14 cellular contexts compared by ENCODE assay signal in the genomic region with DNA sequence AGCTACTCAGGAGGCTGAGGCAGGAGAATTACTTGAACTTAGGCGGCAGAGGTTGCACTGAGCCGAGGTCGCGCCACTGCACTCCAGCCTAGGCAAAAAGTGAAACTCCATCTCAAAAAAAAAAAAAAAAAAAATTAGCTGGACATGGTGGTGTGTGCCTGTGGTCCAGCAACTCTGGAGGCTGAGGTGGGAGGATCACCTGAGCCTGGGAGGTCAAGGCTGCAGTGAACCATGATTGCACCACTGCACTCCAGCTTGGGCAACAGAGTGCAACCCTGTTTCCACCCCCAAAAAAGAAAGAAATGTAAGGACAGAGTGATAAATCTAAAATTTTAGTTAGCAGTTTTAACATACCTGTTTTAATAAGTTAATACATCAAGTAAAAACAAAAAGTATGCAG. TPM values are rescaled to one million over a fixed set of nuclear protein-coding genes. Genes with fewer than 3 reads are reported as not detected.
DNase-seq lines count a peak whose midpoint lies in the region; ATAC-seq, FAIRE-seq and TF ChIP-seq lines count a peak whose summit lies in the region.
"Not testable (repeated sequence)": the region's sequence is repeated elsewhere in the genome, so short reads cannot be mapped to it uniquely, and the experiment has no call there.
"Had no signal": no experiment of that assay in that cellular context is flagged by ENCODE, and none has a peak within 500 bp of the region (broad histone marks: within the 10 kb centered on the region; RNA-seq: fewer than 3 reads in every experiment).

No MANE protein-coding gene starts in this region.

- not testable (repeated sequence) for H3K36me3 ChIP-seq in HEK293 (ENCODE audit: control insufficient read depth in 2 of 2, insufficient read depth in 1 of 2, low read length in 2 of 2); HepG2 (replicated peaks in 1 of 2; ENCODE audit: control insufficient read depth in 1 of 2, insufficient read depth in 2 of 2, low read length in 2 of 2)

- intact Hi-C loops in activated CD8-positive, alpha-beta T cell treated with anti-CD3 and anti-CD28 coated beads for 36 hours (cut with micrococcal nuclease); HepG2 (cut with micrococcal nuclease; ENCODE audit: unreplicated experiment): not testable (repeated sequence)

- not testable (repeated sequence) for BruUV-seq in HepG2 (replicated peaks; lab: Mats Ljungman, UMichigan)

- WGBS in HepG2 (ENCODE audit: low lambda C conversion rate): 79% methylated on average over 4 of the region's 4 CpGs

- DNase-seq in activated CD4-positive, alpha-beta T cell treated with anti-CD3 and anti-CD28 coated beads, Interleukin-2, amount 10 ng/mL, durations not matched to agents 7 days and 5 days; activated CD8-positive, alpha-beta T cell treated with anti-CD3 and anti-CD28 coated beads for 36 hours; activated T-cell treated with anti-CD3 and anti-CD28 coated beads, Interleukin-2, amount 50 U/mL, for 72 hours; activated naive CD4-positive, alpha-beta T cell treated with anti-CD3 and anti-CD28 coated beads, Interleukin-2, amount 10 ng/mL, durations not matched to agents 7 days and 5 days; HepG2 (ENCODE audit: low spot score): not testable (repeated sequence)

- H3K4me2 ChIP-seq in HepG2 (ENCODE audit: low read depth, low read length): not testable (repeated sequence)

- H3K27me3 Mint-ChIP-seq in T-helper 1 cell treated with Interleukin-12 subunit alpha and Interleukin-12 subunit beta and Interleukin-4 antibody, amounts not matched to agents 30 μg/mL and 1 μg/mL, for 36 hours (ENCODE audit: low read depth); activated CD4-positive, alpha-beta T cell treated with anti-CD3 and anti-CD28 coated beads, Interleukin-2, amount 10 ng/mL, durations not matched to agents 7 days and 5 days; activated CD8-positive, alpha-beta T cell treated with anti-CD3 and anti-CD28 coated beads for 36 hours; activated T-cell treated with anti-CD3 and anti-CD28 coated beads, Interleukin-2, amount 50 U/mL, for 72 hours (ENCODE audit: low read depth); activated naive CD4-positive, alpha-beta T cell treated with anti-CD3 and anti-CD28 coated beads, Interleukin-2, amount 10 ng/mL, durations not matched to agents 7 days and 5 days: not testable (repeated sequence)

- H3K36me3 Mint-ChIP-seq in T-helper 1 cell treated with Interleukin-12 subunit alpha and Interleukin-12 subunit beta and Interleukin-4 antibody, amounts not matched to agents 30 μg/mL and 1 μg/mL, for 36 hours (ENCODE audit: low read depth); activated CD4-positive, alpha-beta T cell treated with anti-CD3 and anti-CD28 coated beads, Interleukin-2, amount 10 ng/mL, durations not matched to agents 7 days and 5 days (ENCODE audit: low read depth); activated CD8-positive, alpha-beta T cell treated with anti-CD3 and anti-CD28 coated beads for 36 hours (ENCODE audit: low read depth); activated T-cell treated with anti-CD3 and anti-CD28 coated beads, Interleukin-2, amount 50 U/mL, for 72 hours (ENCODE audit: insufficient read depth in 2 of 2); activated naive CD4-positive, alpha-beta T cell treated with anti-CD3 and anti-CD28 coated beads, Interleukin-2, amount 10 ng/mL, durations not matched to agents 7 days and 5 days: not testable (repeated sequence)

- not testable (repeated sequence) for FAIRE-seq in HepG2 (lab: Jason Lieb, UNC)

- not testable (repeated sequence) for H4K20me1 ChIP-seq in HepG2 (ENCODE audit: insufficient read depth, low read length)

- not testable (repeated sequence) for TF ChIP-seq EP300 in HepG2 (IDR thresholded peaks at IDR 0.05; ENCODE audit: low read depth in 2 of 2, low read length in 2 of 2); HepG2 (CRISPR knock-in tag; IDR thresholded peaks at IDR 0.05; ENCODE audit: borderline replicate concordance)

- peaks cover 12% of the 10 kb centered on the region for H3K9me3 Mint-ChIP-seq in T-helper 1 cell treated with Interleukin-12 subunit alpha and Interleukin-12 subunit beta and Interleukin-4 antibody, amounts not matched to agents 30 μg/mL and 1 μg/mL, for 36 hours
- H3K9me3 Mint-ChIP-seq in activated CD4-positive, alpha-beta T cell treated with anti-CD3 and anti-CD28 coated beads, Interleukin-2, amount 10 ng/mL, durations not matched to agents 7 days and 5 days: peaks cover 10% of the 10 kb centered on the region
- not testable (repeated sequence) for H3K9me3 Mint-ChIP-seq in activated CD8-positive, alpha-beta T cell treated with anti-CD3 and anti-CD28 coated beads for 36 hours; activated T-cell treated with anti-CD3 and anti-CD28 coated beads, Interleukin-2, amount 50 U/mL, for 72 hours; activated naive CD4-positive, alpha-beta T cell treated with anti-CD3 and anti-CD28 coated beads, Interleukin-2, amount 10 ng/mL, durations not matched to agents 7 days and 5 days

- peaks cover 37% of the 10 kb centered on the region for H3K4me1 Mint-ChIP-seq in T-helper 1 cell treated with Interleukin-12 subunit alpha and Interleukin-12 subunit beta and Interleukin-4 antibody, amounts not matched to agents 30 μg/mL and 1 μg/mL, for 36 hours (ENCODE audit: low read depth)
- H3K4me1 Mint-ChIP-seq in activated CD4-positive, alpha-beta T cell treated with anti-CD3 and anti-CD28 coated beads, Interleukin-2, amount 10 ng/mL, durations not matched to agents 7 days and 5 days: peaks cover 51% of the 10 kb centered on the region
- peaks cover 33% of the 10 kb centered on the region for H3K4me1 Mint-ChIP-seq in activated CD8-positive, alpha-beta T cell treated with anti-CD3 and anti-CD28 coated beads for 36 hours (ENCODE audit: low read depth)
- H3K4me1 Mint-ChIP-seq in activated T-cell treated with anti-CD3 and anti-CD28 coated beads, Interleukin-2, amount 50 U/mL, for 72 hours (ENCODE audit: low read depth): peaks cover 65% of the 10 kb centered on the region
- H3K4me1 Mint-ChIP-seq in activated naive CD4-positive, alpha-beta T cell treated with anti-CD3 and anti-CD28 coated beads, Interleukin-2, amount 10 ng/mL, durations not matched to agents 7 days and 5 days: peaks cover 60% of the 10 kb centered on the region

- CTCF ChIA-PET in HEK293 (lab: Yijun Ruan, JAX); HepG2 (lab: Yijun Ruan, JAX; ENCODE audit: low intra/inter-chr PET ratio, low total read pairs): not testable (repeated sequence)
- CTCF ChIA-PET in activated CD4-positive, alpha-beta T cell treated with anti-CD3 and anti-CD28 coated beads, Interleukin-2, amount 10 ng/mL, durations not matched to agents 7 days and 5 days (lab: Charles Lee): interaction anchor here (0.6 to 4.7 kb wide), 5 partner anchors 12 to 188 kb away, joined by 3 to 25 read pairs (median 3); a partner anchor contains a TSS
- CTCF ChIA-PET in activated CD8-positive, alpha-beta T cell treated with anti-CD3 and anti-CD28 coated beads for 36 hours (lab: Charles Lee): interaction anchor here (1.1 to 2.5 kb wide), 4 partner anchors 11 to 114 kb away, joined by 3 to 17 read pairs (median 10); no protein-coding TSS in a partner anchor
- CTCF ChIA-PET in activated naive CD4-positive, alpha-beta T cell treated with anti-CD3 and anti-CD28 coated beads, Interleukin-2, amount 10 ng/mL, durations not matched to agents 7 days and 5 days (lab: Charles Lee): interaction anchor here (1.5 to 1.9 kb wide), 2 partner anchors 10 to 12 kb away, joined by 5 to 10 read pairs; no protein-coding TSS in a partner anchor

- TF ChIP-seq RAD21 in HepG2 (CRISPR knock-in tag; IDR thresholded peaks at IDR 0.05): not testable (repeated sequence)

- not testable (repeated sequence) for ATAC-seq in activated CD8-positive, alpha-beta T cell treated with anti-CD3 and anti-CD28 coated beads for 36 hours; activated T-cell treated with anti-CD3 and anti-CD28 coated beads, Interleukin-2, amount 50 U/mL, for 72 hours (replicated peaks in 1 of 2); HepG2

- H3K4me1 ChIP-seq in HEK293 (ENCODE audit: control insufficient read depth, insufficient read depth, low read length); HepG2 (ENCODE audit: insufficient read depth, low read length): not testable (repeated sequence)

- not testable (repeated sequence) for TF ChIP-seq CTCF in HEK293 (tag by site-specific recombination; IDR thresholded peaks at IDR 0.05); activated CD8-positive, alpha-beta T cell treated with anti-CD3 and anti-CD28 coated beads for 36 hours (IDR thresholded peaks at IDR 0.05); HepG2 (CRISPR knock-in tag; IDR thresholded peaks at IDR 0.05)

- POLR2A ChIA-PET in HEK293 (lab: Yijun Ruan, JAX): interaction anchor here (0.6 kb wide), 1 partner anchor 121 kb away, joined by 3 read pairs; no protein-coding TSS in a partner anchor
- POLR2A ChIA-PET in activated CD4-positive, alpha-beta T cell treated with anti-CD3 and anti-CD28 coated beads, Interleukin-2, amount 10 ng/mL, durations not matched to agents 7 days and 5 days (lab: Charles Lee); HepG2 (lab: Yijun Ruan, JAX): not testable (repeated sequence)
- POLR2A ChIA-PET in activated CD8-positive, alpha-beta T cell treated with anti-CD3 and anti-CD28 coated beads for 36 hours (lab: Charles Lee): interaction anchor here (0.7 to 1.6 kb wide), 3 partner anchors 11 to 56 kb away, joined by 3 to 4 read pairs (median 3); a partner anchor contains a TSS

- not testable (repeated sequence) for H3K27me3 ChIP-seq in HepG2 (ENCODE audit: control insufficient read depth in 1 of 2, insufficient read depth in 2 of 2, low read length in 2 of 2)

- H3K9ac ChIP-seq in HepG2 (ENCODE audit: insufficient read depth, low read depth, low read length): not testable (repeated sequence)

- H3K27ac Mint-ChIP-seq in T-helper 1 cell treated with Interleukin-12 subunit alpha and Interleukin-12 subunit beta and Interleukin-4 antibody, amounts not matched to agents 30 μg/mL and 1 μg/mL, for 36 hours: peak overlapping the region; percentile 72
- H3K27ac Mint-ChIP-seq in activated CD4-positive, alpha-beta T cell treated with anti-CD3 and anti-CD28 coated beads, Interleukin-2, amount 10 ng/mL, durations not matched to agents 7 days and 5 days: peak overlapping the region; percentile 91
- peak overlapping the region; percentile 30 for H3K27ac Mint-ChIP-seq in activated CD8-positive, alpha-beta T cell treated with anti-CD3 and anti-CD28 coated beads for 36 hours
- peak overlapping the region; percentile 15 for H3K27ac Mint-ChIP-seq in activated T-cell treated with anti-CD3 and anti-CD28 coated beads, Interleukin-2, amount 50 U/mL, for 72 hours
- peak overlapping the region; percentile 95 for H3K27ac Mint-ChIP-seq in activated naive CD4-positive, alpha-beta T cell treated with anti-CD3 and anti-CD28 coated beads, Interleukin-2, amount 10 ng/mL, durations not matched to agents 7 days and 5 days

- H3K4me3 Mint-ChIP-seq in T-helper 1 cell treated with Interleukin-12 subunit alpha and Interleukin-12 subunit beta and Interleukin-4 antibody, amounts not matched to agents 30 μg/mL and 1 μg/mL, for 36 hours; activated CD4-positive, alpha-beta T cell treated with anti-CD3 and anti-CD28 coated beads, Interleukin-2, amount 10 ng/mL, durations not matched to agents 7 days and 5 days; activated CD8-positive, alpha-beta T cell treated with anti-CD3 and anti-CD28 coated beads for 36 hours; activated T-cell treated with anti-CD3 and anti-CD28 coated beads, Interleukin-2, amount 50 U/mL, for 72 hours: not testable (repeated sequence)
- peak overlapping the region; percentile 16 for H3K4me3 Mint-ChIP-seq in activated naive CD4-positive, alpha-beta T cell treated with anti-CD3 and anti-CD28 coated beads, Interleukin-2, amount 10 ng/mL, durations not matched to agents 7 days and 5 days

- not testable (repeated sequence) for H3K9me3 ChIP-seq in HEK293 (ENCODE audit: control insufficient read depth, insufficient read depth, low read depth, low read length); HepG2 (ENCODE audit: low read length)

- H3K27ac ChIP-seq in HEK293 (ENCODE audit: extremely low read depth, low read depth, low read length); HepG2 (ENCODE audit: extremely low read length, insufficient read depth, low read length): not testable (repeated sequence)

- TF ChIP-seq POLR2A in HepG2 (IDR thresholded peaks at IDR 0.05; ENCODE audit: insufficient read depth in 1 of 2, low read depth in 2 of 2, low read length in 2 of 2): not testable (repeated sequence)

- H2AFZ ChIP-seq in HepG2 (ENCODE audit: low read length): not testable (repeated sequence)

- not testable (repeated sequence) for H3K79me2 ChIP-seq in HepG2 (ENCODE audit: insufficient read depth, low read length)

- not testable (repeated sequence) for H3K4me3 ChIP-seq in HEK293 (ENCODE audit: low read depth, low read length); HepG2 (replicated peaks in 1 of 3; ENCODE audit: insufficient read depth in 1 of 3, low read depth in 2 of 3, low read length in 3 of 3)

- in situ Hi-C loops in HepG2 (cut with HindIII; ENCODE audit: extremely low pct_ligation_motif_present, low pct_unique_long_range_greater_than_20kb): not testable (repeated sequence)

RNA-seq across cellular contexts. Expression of a gene that starts 7.9 kb away (rescaled TPM):
- total RNA-seq in activated CD4-positive, alpha-beta T cell treated with anti-CD3 and anti-CD28 coated beads, Interleukin-2, amount 10 ng/mL, durations not matched to agents 7 days and 5 days: 100 to 1,000 TPM; 100 to 107 TPM
- total RNA-seq in activated CD8-positive, alpha-beta T cell treated with anti-CD3 and anti-CD28 coated beads for 36 hours: 10 to 100 TPM; 48.0 to 49.4 TPM
- total RNA-seq in activated T-cell treated with anti-CD3 and anti-CD28 coated beads, Interleukin-2, amount 50 U/mL, for 72 hours: 10 to 100 TPM; 82.4 to 90.6 TPM
- total RNA-seq in HepG2 (2016; rRNA removed; fragmentation: Illumina TruSeq; extraction: Trizol): 20.6 and 29.2 TPM in 2 replicates
- 14.7 and 15.6 TPM in 2 replicates for total RNA-seq in HepG2 (2016; cell fraction: cytosol; rRNA removed; fragmentation: Illumina TruSeq; extraction: Trizol; ENCODE audit: low read depth)
- 18.9 and 30.0 TPM in 2 replicates for total RNA-seq in HepG2 (2016; cell fraction: insoluble cytoplasmic fraction; rRNA removed; fragmentation: Illumina TruSeq; extraction: Trizol)
- 39.9 and 42.8 TPM in 2 replicates for total RNA-seq in HepG2 (2016; cell fraction: membrane; rRNA removed; fragmentation: Illumina TruSeq; extraction: Trizol)
- 19.8 and 22.0 TPM in 2 replicates for total RNA-seq in HepG2 (2016; cell fraction: nucleus; rRNA removed; fragmentation: Illumina TruSeq; extraction: Trizol)
- 48.7 and 62.0 TPM in 2 replicates for polyA plus RNA-seq in HepG2 (2011; rRNA removed)
- polyA plus RNA-seq in HepG2 (2011; cell fraction: cytosol; rRNA removed): 53.5 and 62.3 TPM in 2 replicates
- 50.7 and 56.5 TPM in 2 replicates for polyA plus RNA-seq in HepG2 (2011; cell fraction: nucleus; rRNA removed)
- 36.1 and 48.8 TPM in 2 replicates for polyA plus RNA-seq in HepG2 (2012)
- 21.8 and 24.0 TPM in 2 replicates for polyA plus RNA-seq in HepG2 (2016; cell fraction: cytosol; fragmentation: Illumina TruSeq; extraction: Trizol; ENCODE audit: low read depth)
- polyA plus RNA-seq in HepG2 (2016; cell fraction: insoluble cytoplasmic fraction; fragmentation: Illumina TruSeq; extraction: Trizol; ENCODE audit: low read depth): 31.5 and 37.2 TPM in 2 replicates
- polyA plus RNA-seq in HepG2 (2016; cell fraction: membrane; fragmentation: Illumina TruSeq; extraction: Trizol; ENCODE audit: low read depth): 48.5 and 52.0 TPM in 2 replicates
- 51.6 and 59.3 TPM in 2 replicates for polyA plus RNA-seq in HepG2 (2016; cell fraction: nucleus; fragmentation: Illumina TruSeq; extraction: Trizol; ENCODE audit: insufficient read depth, low read depth)
- 1.7 and 102 TPM in 2 replicates for polyA minus RNA-seq in HepG2 (2011; rRNA and poly(A)+ RNA removed; ENCODE audit: low replicate concordance)
- 14.7 and 19.2 TPM in 2 replicates for polyA minus RNA-seq in HepG2 (2011; cell fraction: cytosol; rRNA and poly(A)+ RNA removed)
- polyA minus RNA-seq in HepG2 (2011; cell fraction: nucleus; rRNA and poly(A)+ RNA removed): 16.0 and 25.4 TPM in 2 replicates

RNA-seq across cellular contexts. Expression of a gene that starts 17.3 kb away (rescaled TPM):
- total RNA-seq in activated CD4-positive, alpha-beta T cell treated with anti-CD3 and anti-CD28 coated beads, Interleukin-2, amount 10 ng/mL, durations not matched to agents 7 days and 5 days: under 1 TPM; 0.73 to 0.97 TPM
- total RNA-seq in activated CD8-positive, alpha-beta T cell treated with anti-CD3 and anti-CD28 coated beads for 36 hours: under 1 TPM in 1 of 2 experiments, not detected in 1; 0.29 TPM
- 1 to 10 TPM in 1 of 2 donors, under 1 TPM in 1; 0.31 to 1.2 TPM for total RNA-seq in activated T-cell treated with anti-CD3 and anti-CD28 coated beads, Interleukin-2, amount 50 U/mL, for 72 hours
- total RNA-seq in HepG2 (2016; rRNA removed; fragmentation: Illumina TruSeq; extraction: Trizol): not detected in 2 replicates
- total RNA-seq in HepG2 (2016; cell fraction: cytosol; rRNA removed; fragmentation: Illumina TruSeq; extraction: Trizol; ENCODE audit: low read depth): not detected in 2 replicates
- total RNA-seq in HepG2 (2016; cell fraction: insoluble cytoplasmic fraction; rRNA removed; fragmentation: Illumina TruSeq; extraction: Trizol): not detected in 2 replicates
- not detected in 2 replicates for total RNA-seq in HepG2 (2016; cell fraction: membrane; rRNA removed; fragmentation: Illumina TruSeq; extraction: Trizol)
- not detected in 2 replicates for total RNA-seq in HepG2 (2016; cell fraction: nucleus; rRNA removed; fragmentation: Illumina TruSeq; extraction: Trizol)
- not detected in 2 replicates for polyA plus RNA-seq in HepG2 (2011; rRNA removed)
- not detected in 2 replicates for polyA plus RNA-seq in HepG2 (2011; cell fraction: cytosol; rRNA removed)
- polyA plus RNA-seq in HepG2 (2011; cell fraction: nucleus; rRNA removed): not detected in 2 replicates
- polyA plus RNA-seq in HepG2 (2012): not detected in 2 replicates
- polyA plus RNA-seq in HepG2 (2016; cell fraction: cytosol; fragmentation: Illumina TruSeq; extraction: Trizol; ENCODE audit: low read depth): not detected in 2 replicates
- polyA plus RNA-seq in HepG2 (2016; cell fraction: insoluble cytoplasmic fraction; fragmentation: Illumina TruSeq; extraction: Trizol; ENCODE audit: low read depth): not detected in 2 replicates
- not detected in 2 replicates for polyA plus RNA-seq in HepG2 (2016; cell fraction: membrane; fragmentation: Illumina TruSeq; extraction: Trizol; ENCODE audit: low read depth)
- not detected in 2 replicates for polyA plus RNA-seq in HepG2 (2016; cell fraction: nucleus; fragmentation: Illumina TruSeq; extraction: Trizol; ENCODE audit: insufficient read depth, low read depth)
- not detected in 2 replicates for polyA minus RNA-seq in HepG2 (2011; rRNA and poly(A)+ RNA removed; ENCODE audit: low replicate concordance)
- not detected in 2 replicates for polyA minus RNA-seq in HepG2 (2011; cell fraction: cytosol; rRNA and poly(A)+ RNA removed)
- polyA minus RNA-seq in HepG2 (2011; cell fraction: nucleus; rRNA and poly(A)+ RNA removed): not detected in 2 replicates
- total RNA-seq: Daoy, G401, GM23338, H4, H9, HFFc6 had no signal
- polyA plus RNA-seq: CD4-positive, alpha-beta memory T cell; GM23338 had no signal

RNA-seq across cellular contexts. Expression of a gene that starts 30.3 kb away (rescaled TPM):
- total RNA-seq in activated CD4-positive, alpha-beta T cell treated with anti-CD3 and anti-CD28 coated beads, Interleukin-2, amount 10 ng/mL, durations not matched to agents 7 days and 5 days: 10 to 100 TPM; 12.3 to 15.3 TPM
- 1 to 10 TPM; 5.4 to 6.2 TPM for total RNA-seq in activated CD8-positive, alpha-beta T cell treated with anti-CD3 and anti-CD28 coated beads for 36 hours
- 10 to 100 TPM; 10.1 to 14.4 TPM for total RNA-seq in activated T-cell treated with anti-CD3 and anti-CD28 coated beads, Interleukin-2, amount 50 U/mL, for 72 hours
- total RNA-seq in HepG2 (2016; rRNA removed; fragmentation: Illumina TruSeq; extraction: Trizol): 1.7 and 1.9 TPM in 2 replicates
- total RNA-seq in HepG2 (2016; cell fraction: cytosol; rRNA removed; fragmentation: Illumina TruSeq; extraction: Trizol; ENCODE audit: low read depth): 0.30 TPM in 1 of 2 replicates, not detected in the other
- 2.0 TPM in 2 replicates for total RNA-seq in HepG2 (2016; cell fraction: insoluble cytoplasmic fraction; rRNA removed; fragmentation: Illumina TruSeq; extraction: Trizol)
- 0.77 and 0.93 TPM in 2 replicates for total RNA-seq in HepG2 (2016; cell fraction: membrane; rRNA removed; fragmentation: Illumina TruSeq; extraction: Trizol)
- 1.3 and 1.6 TPM in 2 replicates for total RNA-seq in HepG2 (2016; cell fraction: nucleus; rRNA removed; fragmentation: Illumina TruSeq; extraction: Trizol)
- 2.9 and 3.0 TPM in 2 replicates for polyA plus RNA-seq in HepG2 (2011; rRNA removed)
- 2.0 and 3.6 TPM in 2 replicates for polyA plus RNA-seq in HepG2 (2011; cell fraction: cytosol; rRNA removed)
- 3.5 and 4.0 TPM in 2 replicates for polyA plus RNA-seq in HepG2 (2011; cell fraction: nucleus; rRNA removed)
- polyA plus RNA-seq in HepG2 (2012): 2.3 and 2.4 TPM in 2 replicates
- 0.19 TPM in 1 of 2 replicates, not detected in the other for polyA plus RNA-seq in HepG2 (2016; cell fraction: cytosol; fragmentation: Illumina TruSeq; extraction: Trizol; ENCODE audit: low read depth)
- polyA plus RNA-seq in HepG2 (2016; cell fraction: insoluble cytoplasmic fraction; fragmentation: Illumina TruSeq; extraction: Trizol; ENCODE audit: low read depth): 1.5 and 2.0 TPM in 2 replicates
- 0.64 and 0.72 TPM in 2 replicates for polyA plus RNA-seq in HepG2 (2016; cell fraction: membrane; fragmentation: Illumina TruSeq; extraction: Trizol; ENCODE audit: low read depth)
- 2.1 TPM in 2 replicates for polyA plus RNA-seq in HepG2 (2016; cell fraction: nucleus; fragmentation: Illumina TruSeq; extraction: Trizol; ENCODE audit: insufficient read depth, low read depth)
- polyA minus RNA-seq in HepG2 (2011; rRNA and poly(A)+ RNA removed; ENCODE audit: low replicate concordance): 2.2 and 5.1 TPM in 2 replicates
- 2.7 and 3.4 TPM in 2 replicates for polyA minus RNA-seq in HepG2 (2011; cell fraction: cytosol; rRNA and poly(A)+ RNA removed)
- polyA minus RNA-seq in HepG2 (2011; cell fraction: nucleus; rRNA and poly(A)+ RNA removed): 3.2 and 6.3 TPM in 2 replicates

RNA-seq across cellular contexts. Expression of a gene that starts 44.2 kb away (rescaled TPM):
- total RNA-seq in activated CD4-positive, alpha-beta T cell treated with anti-CD3 and anti-CD28 coated beads, Interleukin-2, amount 10 ng/mL, durations not matched to agents 7 days and 5 days: 100 to 1,000 TPM; 124 to 132 TPM
- 10 to 100 TPM; 99.0 to 99.7 TPM for total RNA-seq in activated CD8-positive, alpha-beta T cell treated with anti-CD3 and anti-CD28 coated beads for 36 hours
- 100 to 1,000 TPM; 163 to 172 TPM for total RNA-seq in activated T-cell treated with anti-CD3 and anti-CD28 coated beads, Interleukin-2, amount 50 U/mL, for 72 hours
- total RNA-seq in HepG2 (2016; rRNA removed; fragmentation: Illumina TruSeq; extraction: Trizol): 83.0 and 120 TPM in 2 replicates
- 262 and 384 TPM in 2 replicates for total RNA-seq in HepG2 (2016; cell fraction: cytosol; rRNA removed; fragmentation: Illumina TruSeq; extraction: Trizol; ENCODE audit: low read depth)
- 80.2 and 129 TPM in 2 replicates for total RNA-seq in HepG2 (2016; cell fraction: insoluble cytoplasmic fraction; rRNA removed; fragmentation: Illumina TruSeq; extraction: Trizol)
- total RNA-seq in HepG2 (2016; cell fraction: membrane; rRNA removed; fragmentation: Illumina TruSeq; extraction: Trizol): 165 and 224 TPM in 2 replicates
- total RNA-seq in HepG2 (2016; cell fraction: nucleus; rRNA removed; fragmentation: Illumina TruSeq; extraction: Trizol): 56.6 and 61.7 TPM in 2 replicates
- 152 and 167 TPM in 2 replicates for polyA plus RNA-seq in HepG2 (2011; rRNA removed)
- 201 and 220 TPM in 2 replicates for polyA plus RNA-seq in HepG2 (2011; cell fraction: cytosol; rRNA removed)
- 45.6 and 74.1 TPM in 2 replicates for polyA plus RNA-seq in HepG2 (2011; cell fraction: nucleus; rRNA removed)
- 78.5 and 108 TPM in 2 replicates for polyA plus RNA-seq in HepG2 (2012)
- 345 and 456 TPM in 2 replicates for polyA plus RNA-seq in HepG2 (2016; cell fraction: cytosol; fragmentation: Illumina TruSeq; extraction: Trizol; ENCODE audit: low read depth)
- polyA plus RNA-seq in HepG2 (2016; cell fraction: insoluble cytoplasmic fraction; fragmentation: Illumina TruSeq; extraction: Trizol; ENCODE audit: low read depth): 86.2 and 89.6 TPM in 2 replicates
- polyA plus RNA-seq in HepG2 (2016; cell fraction: membrane; fragmentation: Illumina TruSeq; extraction: Trizol; ENCODE audit: low read depth): 169 and 229 TPM in 2 replicates
- polyA plus RNA-seq in HepG2 (2016; cell fraction: nucleus; fragmentation: Illumina TruSeq; extraction: Trizol; ENCODE audit: insufficient read depth, low read depth): 90.2 and 116 TPM in 2 replicates
- 41.9 and 49.9 TPM in 2 replicates for polyA minus RNA-seq in HepG2 (2011; rRNA and poly(A)+ RNA removed; ENCODE audit: low replicate concordance)
- 32.4 and 34.8 TPM in 2 replicates for polyA minus RNA-seq in HepG2 (2011; cell fraction: cytosol; rRNA and poly(A)+ RNA removed)
- 23.4 and 35.9 TPM in 2 replicates for polyA minus RNA-seq in HepG2 (2011; cell fraction: nucleus; rRNA and poly(A)+ RNA removed)

RNA-seq across cellular contexts. Expression of a gene that starts 46.6 kb away (rescaled TPM):
- 1 to 10 TPM; 7.4 to 9.3 TPM for total RNA-seq in activated CD4-positive, alpha-beta T cell treated with anti-CD3 and anti-CD28 coated beads, Interleukin-2, amount 10 ng/mL, durations not matched to agents 7 days and 5 days
- 1 to 10 TPM; 3.2 to 4.4 TPM for total RNA-seq in activated CD8-positive, alpha-beta T cell treated with anti-CD3 and anti-CD28 coated beads for 36 hours
- 10 to 100 TPM; 16.4 to 16.6 TPM for total RNA-seq in activated T-cell treated with anti-CD3 and anti-CD28 coated beads, Interleukin-2, amount 50 U/mL, for 72 hours
- 18.7 and 19.0 TPM in 2 replicates for total RNA-seq in HepG2 (2016; rRNA removed; fragmentation: Illumina TruSeq; extraction: Trizol)
- 6.7 and 7.1 TPM in 2 replicates for total RNA-seq in HepG2 (2016; cell fraction: cytosol; rRNA removed; fragmentation: Illumina TruSeq; extraction: Trizol; ENCODE audit: low read depth)
- total RNA-seq in HepG2 (2016; cell fraction: insoluble cytoplasmic fraction; rRNA removed; fragmentation: Illumina TruSeq; extraction: Trizol): 18.5 and 19.5 TPM in 2 replicates
- total RNA-seq in HepG2 (2016; cell fraction: membrane; rRNA removed; fragmentation: Illumina TruSeq; extraction: Trizol): 12.7 and 13.2 TPM in 2 replicates
- 24.4 and 27.5 TPM in 2 replicates for total RNA-seq in HepG2 (2016; cell fraction: nucleus; rRNA removed; fragmentation: Illumina TruSeq; extraction: Trizol)
- 21.0 and 30.8 TPM in 2 replicates for polyA plus RNA-seq in HepG2 (2011; rRNA removed)
- 10.3 and 11.7 TPM in 2 replicates for polyA plus RNA-seq in HepG2 (2011; cell fraction: cytosol; rRNA removed)
- 74.0 and 103 TPM in 2 replicates for polyA plus RNA-seq in HepG2 (2011; cell fraction: nucleus; rRNA removed)
- 12.9 and 15.4 TPM in 2 replicates for polyA plus RNA-seq in HepG2 (2012)
- 3.7 and 4.7 TPM in 2 replicates for polyA plus RNA-seq in HepG2 (2016; cell fraction: cytosol; fragmentation: Illumina TruSeq; extraction: Trizol; ENCODE audit: low read depth)
- polyA plus RNA-seq in HepG2 (2016; cell fraction: insoluble cytoplasmic fraction; fragmentation: Illumina TruSeq; extraction: Trizol; ENCODE audit: low read depth): 15.5 and 18.0 TPM in 2 replicates
- polyA plus RNA-seq in HepG2 (2016; cell fraction: membrane; fragmentation: Illumina TruSeq; extraction: Trizol; ENCODE audit: low read depth): 7.7 and 9.3 TPM in 2 replicates
- polyA plus RNA-seq in HepG2 (2016; cell fraction: nucleus; fragmentation: Illumina TruSeq; extraction: Trizol; ENCODE audit: insufficient read depth, low read depth): 34.2 and 36.3 TPM in 2 replicates
- polyA minus RNA-seq in HepG2 (2011; rRNA and poly(A)+ RNA removed; ENCODE audit: low replicate concordance): 27.6 and 35.2 TPM in 2 replicates
- 6.0 and 6.2 TPM in 2 replicates for polyA minus RNA-seq in HepG2 (2011; cell fraction: cytosol; rRNA and poly(A)+ RNA removed)
- polyA minus RNA-seq in HepG2 (2011; cell fraction: nucleus; rRNA and poly(A)+ RNA removed): 23.8 and 26.7 TPM in 2 replicates

Comparison
In these comparisons a context has a peak if more than half of its experiments do, and no peak if none do; other contexts are left out.
1. H3K27ac Mint-ChIP-seq: peak in every context shown above with its lines; median percentile 95 in activated naive CD4-positive, alpha-beta T cell treated with anti-CD3 and anti-CD28 coated beads, Interleukin-2, amount 10 ng/mL, durations not matched to agents 7 days and 5 days; 91 in activated CD4-positive, alpha-beta T cell treated with anti-CD3 and anti-CD28 coated beads, Interleukin-2, amount 10 ng/mL, durations not matched to agents 7 days and 5 days; 72 in T-helper 1 cell treated with Interleukin-12 subunit alpha and Interleukin-12 subunit beta and Interleukin-4 antibody, amounts not matched to agents 30 μg/mL and 1 μg/mL, for 36 hours; 30 in activated CD8-positive, alpha-beta T cell treated with anti-CD3 and anti-CD28 coated beads for 36 hours; 15 in activated T-cell treated with anti-CD3 and anti-CD28 coated beads, Interleukin-2, amount 50 U/mL, for 72 hours.